1 cellular context compared by ENCODE assay signal in genomic region chr20:5188736-5189135, GRCh38.
TF ChIP-seq lines count a peak whose summit lies in the region.

No MANE protein-coding gene starts in this region.

TF ChIP-seq in H1, 55 proteins besides CTCF, POLR2A, EP300 and RAD21:
- TF ChIP-seq KDM5A (IDR thresholded peaks at IDR 0.05; ENCODE audit: low read length) (no peak), NANOG (IDR thresholded peaks at IDR 0.05; ENCODE audit: insufficient read depth, low read depth, low read length, poor library complexity, severe bottlenecking) (no peak), ATF3 (IDR thresholded peaks at IDR 0.05; ENCODE audit: insufficient read depth, low read depth, low read length) (no peak), JUND (IDR thresholded peaks at IDR 0.05; ENCODE audit: low read length) (no peak), E2F6 (IDR thresholded peaks at IDR 0.05) (no peak), EZH2 (IDR thresholded peaks at IDR 0.05; ENCODE audit: low read depth, low read length, severe bottlenecking) (no peak), ASH2L (IDR thresholded peaks at IDR 0.05; ENCODE audit: low read length) (no peak), YY1 (IDR thresholded peaks at IDR 0.05; ENCODE audit: low read depth, low read length) (no peak), ZNF274 (IDR thresholded peaks at IDR 0.05; ENCODE audit: borderline replicate concordance, extremely low read depth, low read length) (no peak), CBX5 (IDR thresholded peaks at IDR 0.05; ENCODE audit: low read depth, low read length) (no peak), MAX (IDR thresholded peaks at IDR 0.05) (no peak), SIX5 (IDR thresholded peaks at IDR 0.05; ENCODE audit: low read depth, low read length) (no peak), SRF (IDR thresholded peaks at IDR 0.05; ENCODE audit: low read depth, low read length) (no peak), RFX5 (IDR thresholded peaks at IDR 0.05; ENCODE audit: borderline replicate concordance, low read depth, low read length) (no peak), PHF8 (conservative IDR thresholded peaks at IDR 0.05; ENCODE audit: low read depth, low read length) (no peak), GABPA (IDR thresholded peaks at IDR 0.05; ENCODE audit: borderline replicate concordance, insufficient read depth, low read length) (no peak), USF2 (IDR thresholded peaks at IDR 0.05; ENCODE audit: low read length) (no peak), KDM4A (IDR thresholded peaks at IDR 0.05; ENCODE audit: low read depth, low read length, severe bottlenecking) (no peak)
